ENCODE assay signal across 29 cellular contexts in the genomic region with DNA sequence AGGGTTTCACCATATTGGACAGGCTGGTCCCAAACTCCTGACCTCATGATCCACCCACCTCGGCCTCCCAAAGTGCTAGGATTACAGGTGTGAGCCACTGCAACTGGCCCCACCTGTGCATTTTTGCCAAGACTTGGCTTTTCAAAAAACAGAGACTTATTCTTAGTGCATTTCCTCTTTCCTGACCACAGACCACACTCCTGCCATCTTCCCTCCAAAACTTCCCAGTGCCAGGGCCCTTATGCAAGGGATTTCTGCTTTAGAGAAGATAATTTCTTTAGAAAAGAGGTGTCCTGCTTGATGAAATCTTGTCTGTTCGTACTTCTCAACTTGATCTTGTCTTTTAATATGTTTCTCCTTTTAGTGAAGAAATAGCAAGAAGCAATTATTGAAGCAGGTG.
"Had no signal": no experiment of that assay in that cellular context is flagged by ENCODE, and none has a peak within 500 bp of the region (broad histone marks: within the 10 kb centered on the region; RNA-seq: fewer than 3 reads in every experiment).

No MANE protein-coding gene starts in this region.

- H3K27ac ChIP-seq: coronary artery, esophagus squamous epithelium, heart right ventricle, left lung, neural progenitor cell, ovary, psoas muscle, skin epidermis, thoracic aorta, tibial nerve, upper lobe of left lung had no signal

- H3K9ac ChIP-seq: neural progenitor cell had no signal

- ATAC-seq: heart right ventricle; left cardiac atrium; left lung; mucosa of descending colon; natural killer cell treated with Interleukin-12 subunit alpha and Interleukin-12 subunit beta and Interleukin-15 and Interleukin-18, amount 100 ng/mL, for 72 hours; psoas muscle; right cardiac atrium; stimulated activated naive B cell treated with anti-CD40 and anti-IgM and Interleukin-4, amounts not matched to agents 10 μg/mL and 1 μg/mL and 100 μg/mL, for 72 hours had no signal

- DNase-seq: dermis blood vessel endothelial cell; effector memory CD4-positive, alpha-beta T cell; erythroblast; esophagus squamous epithelium; foreskin melanocyte; glutamatergic neuron; heart right ventricle; hippocampal formation; left cardiac atrium; left lung; mesenchymal stem cell; mucosa of descending colon; naive B cell; nucleus accumbens; ovary; psoas muscle; right cardiac atrium; spleen; stimulated activated CD4-positive, alpha-beta T cell treated with anti-CD3 and anti-CD28 coated beads, Interleukin-4, amount 100 ng/mL, for 4 hours; stimulated activated naive B cell treated with anti-CD40 and anti-IgM and Interleukin-4, amounts not matched to agents 10 μg/mL and 1 μg/mL and 100 μg/mL, for 72 hours; upper lobe of left lung had no signal

- H3K4me2 ChIP-seq: neural progenitor cell had no signal

- H3K4me3 ChIP-seq: coronary artery, esophagus squamous epithelium, heart right ventricle, left lung, mucosa of descending colon, neural progenitor cell, ovary, psoas muscle, skin epidermis, spleen, thoracic aorta, tibial nerve, upper lobe of left lung had no signal

- H3K9me3 ChIP-seq: esophagus squamous epithelium, heart right ventricle, left lung, mucosa of descending colon, ovary, psoas muscle, thoracic aorta, tibial nerve, upper lobe of left lung had no signal

- H3K27ac Mint-ChIP-seq: naive B cell; natural killer cell treated with Interleukin-12 subunit alpha and Interleukin-12 subunit beta and Interleukin-15 and Interleukin-18, amount 100 ng/mL, for 72 hours; neural progenitor cell; stimulated activated naive B cell treated with anti-CD40 and anti-IgM and Interleukin-4, amounts not matched to agents 10 μg/mL and 1 μg/mL and 100 μg/mL, for 72 hours; stimulated activated naive CD8-positive, alpha-beta T cell treated with anti-CD3 and anti-CD28 coated beads, Interleukin-15, Interleukin-2, amounts not matched to agents 100 ng/mL and 50 ng/mL, for 24 hours had no signal

- H3K27me3 ChIP-seq: neural progenitor cell, ovary, tibial nerve, upper lobe of left lung had no signal

- H3K36me3 ChIP-seq: esophagus squamous epithelium, heart right ventricle, left lung, neural progenitor cell, ovary, spleen, thoracic aorta, tibial nerve, upper lobe of left lung had no signal

- H3K9me3 Mint-ChIP-seq: natural killer cell treated with Interleukin-12 subunit alpha and Interleukin-12 subunit beta and Interleukin-15 and Interleukin-18, amount 100 ng/mL, for 72 hours; neural progenitor cell; stimulated activated naive CD8-positive, alpha-beta T cell treated with anti-CD3 and anti-CD28 coated beads, Interleukin-15, Interleukin-2, amounts not matched to agents 100 ng/mL and 50 ng/mL, for 24 hours had no signal

- H3K4me1 ChIP-seq: psoas muscle had no signal

- H3K4me3 Mint-ChIP-seq: mesothelial cell of epicardium; naive B cell; natural killer cell treated with Interleukin-12 subunit alpha and Interleukin-12 subunit beta and Interleukin-15 and Interleukin-18, amount 100 ng/mL, for 72 hours; neural progenitor cell; stimulated activated naive B cell treated with anti-CD40 and anti-IgM and Interleukin-4, amounts not matched to agents 10 μg/mL and 1 μg/mL and 100 μg/mL, for 72 hours; stimulated activated naive CD8-positive, alpha-beta T cell treated with anti-CD3 and anti-CD28 coated beads, Interleukin-15, Interleukin-2, amounts not matched to agents 100 ng/mL and 50 ng/mL, for 24 hours had no signal

- H2AFZ ChIP-seq: neural progenitor cell had no signal

- H3K36me3 Mint-ChIP-seq: mesothelial cell of epicardium; naive B cell; natural killer cell treated with Interleukin-12 subunit alpha and Interleukin-12 subunit beta and Interleukin-15 and Interleukin-18, amount 100 ng/mL, for 72 hours; neural progenitor cell; stimulated activated naive B cell treated with anti-CD40 and anti-IgM and Interleukin-4, amounts not matched to agents 10 μg/mL and 1 μg/mL and 100 μg/mL, for 72 hours had no signal
